ENCODE assay signal across 8 cellular contexts in genomic region chr12:55737581-55738112, GRCh38. TPM values are rescaled to one million over a fixed set of nuclear protein-coding genes. Genes with fewer than 3 reads are reported as not detected.
DNase-seq lines count a peak whose midpoint lies in the region; ATAC-seq and TF ChIP-seq lines count a peak whose summit lies in the region.

No MANE protein-coding gene starts in this region.

- no peaks in the 10 kb centered on the region for H3K9me3 ChIP-seq in right cardiac atrium (ENCODE audit: control insufficient read depth, low read length)

- no peak for TF ChIP-seq CTCF in WI38 (IDR thresholded peaks at IDR 0.05; ENCODE audit: low read depth, low read length)

- 8% methylated on average over 4 of the region's 4 CpGs for WGBS in right cardiac atrium

- H3K4me3 ChIP-seq in WI38 (ENCODE audit: low read depth, low read length) (peak overlapping the region; percentile 74), right cardiac atrium (ENCODE audit: low read length) (no peak overlapping the region)

- intact Hi-C loops in right cardiac atrium (cut with DNase I): loop anchor here in 2 of 4 donors (2.0 to 5.0 kb wide), 2 partner anchors 203 to 205 kb away; no protein-coding TSS in a partner anchor

- no peaks in the 10 kb centered on the region for H3K9me3 Mint-ChIP-seq in activated naive CD4-positive, alpha-beta T cell treated with anti-CD3 and anti-CD28 coated beads, Interleukin-2, amount 50 U/mL, for 24 hours
- no peaks in the 10 kb centered on the region for H3K9me3 Mint-ChIP-seq in stimulated activated naive B cell treated with anti-CD40 and anti-IgM and Interleukin-4, amounts not matched to agents 10 μg/mL and 1 μg/mL and 100 μg/mL, for 72 hours
- no peaks in the 10 kb centered on the region for H3K9me3 Mint-ChIP-seq in activated T-cell treated with anti-CD3 and anti-CD28 coated beads, Interleukin-2, amount 50 U/mL, for 4 hours

- no peaks in the 10 kb centered on the region for H3K36me3 Mint-ChIP-seq in activated naive CD4-positive, alpha-beta T cell treated with anti-CD3 and anti-CD28 coated beads, Interleukin-2, amount 50 U/mL, for 24 hours
- peaks cover under 1% of the 10 kb centered on the region in 2 donors for H3K36me3 Mint-ChIP-seq in stimulated activated naive B cell treated with anti-CD40 and anti-IgM and Interleukin-4, amounts not matched to agents 10 μg/mL and 1 μg/mL and 100 μg/mL, for 72 hours
- H3K36me3 Mint-ChIP-seq in activated T-cell treated with anti-CD3 and anti-CD28 coated beads, Interleukin-2, amount 50 U/mL, for 4 hours (ENCODE audit: insufficient read depth): no peaks in the 10 kb centered on the region

- ATAC-seq in right cardiac atrium (peak; percentile 22 to 38), GM19455 (IDR thresholded peaks at IDR 0.05; ENCODE audit: unreplicated experiment) (no peak)
- peak; percentile 35 to 36 for ATAC-seq in stimulated activated naive B cell treated with anti-CD40 and anti-IgM and Interleukin-4, amounts not matched to agents 10 μg/mL and 1 μg/mL and 100 μg/mL, for 72 hours (replicated peaks)
- no peak for ATAC-seq in activated T-cell treated with anti-CD3 and anti-CD28 coated beads, Interleukin-2, amount 50 U/mL, for 4 hours

- no peak for DNase-seq in activated naive CD4-positive, alpha-beta T cell (lab: John Stamatoyannopoulos, UW)
- DNase-seq in right cardiac atrium (no peak), NCI-H1694 treated with DMSO at 0.1 percent for 48 hours (lab: John Stamatoyannopoulos, UW) (no peak)
- DNase-seq in stimulated activated naive B cell treated with anti-CD40 and anti-IgM and Interleukin-4, amounts not matched to agents 10 μg/mL and 1 μg/mL and 100 μg/mL, for 72 hours: no peak
- DNase-seq in activated T-cell treated with anti-CD3 and anti-CD28 coated beads, Interleukin-2, amount 50 U/mL, for 4 hours: no peak

- H3K4me1 Mint-ChIP-seq in activated naive CD4-positive, alpha-beta T cell treated with anti-CD3 and anti-CD28 coated beads, Interleukin-2, amount 50 U/mL, for 24 hours: peaks cover 35% of the 10 kb centered on the region
- peaks cover 24 to 43% of the 10 kb centered on the region in 2 donors for H3K4me1 Mint-ChIP-seq in stimulated activated naive B cell treated with anti-CD40 and anti-IgM and Interleukin-4, amounts not matched to agents 10 μg/mL and 1 μg/mL and 100 μg/mL, for 72 hours
- peaks cover 25% of the 10 kb centered on the region for H3K4me1 Mint-ChIP-seq in activated T-cell treated with anti-CD3 and anti-CD28 coated beads, Interleukin-2, amount 50 U/mL, for 4 hours (ENCODE audit: low read depth)

- H3K27me3 Mint-ChIP-seq in activated naive CD4-positive, alpha-beta T cell treated with anti-CD3 and anti-CD28 coated beads, Interleukin-2, amount 50 U/mL, for 24 hours: no peaks in the 10 kb centered on the region
- H3K27me3 Mint-ChIP-seq in stimulated activated naive B cell treated with anti-CD40 and anti-IgM and Interleukin-4, amounts not matched to agents 10 μg/mL and 1 μg/mL and 100 μg/mL, for 72 hours: peaks cover 0 to 3% of the 10 kb centered on the region in 2 donors
- H3K27me3 Mint-ChIP-seq in activated T-cell treated with anti-CD3 and anti-CD28 coated beads, Interleukin-2, amount 50 U/mL, for 4 hours (ENCODE audit: low read depth): no peaks in the 10 kb centered on the region

- peak overlapping the region; percentile 68 for H3K27ac ChIP-seq in right cardiac atrium (ENCODE audit: low read length)

- H3K27ac Mint-ChIP-seq in activated naive CD4-positive, alpha-beta T cell treated with anti-CD3 and anti-CD28 coated beads, Interleukin-2, amount 50 U/mL, for 24 hours: peak overlapping the region; percentile 89
- peak overlapping the region; percentile 91 for H3K27ac Mint-ChIP-seq in stimulated activated naive B cell treated with anti-CD40 and anti-IgM and Interleukin-4, amounts not matched to agents 10 μg/mL and 1 μg/mL and 100 μg/mL, for 72 hours

- no peaks in the 10 kb centered on the region for H3K27me3 ChIP-seq in right cardiac atrium (ENCODE audit: control insufficient read depth, insufficient read depth)

- peak overlapping the region; percentile 91 for H3K4me3 Mint-ChIP-seq in activated naive CD4-positive, alpha-beta T cell treated with anti-CD3 and anti-CD28 coated beads, Interleukin-2, amount 50 U/mL, for 24 hours
- peak overlapping the region; percentile 84 to 87 for H3K4me3 Mint-ChIP-seq in stimulated activated naive B cell treated with anti-CD40 and anti-IgM and Interleukin-4, amounts not matched to agents 10 μg/mL and 1 μg/mL and 100 μg/mL, for 72 hours
- no peak overlapping the region for H3K4me3 Mint-ChIP-seq in activated T-cell treated with anti-CD3 and anti-CD28 coated beads, Interleukin-2, amount 50 U/mL, for 4 hours

- no peaks in the 10 kb centered on the region for H3K4me1 ChIP-seq in right cardiac atrium (ENCODE audit: control insufficient read depth, insufficient read depth, low read length)

RNA-seq across cellular contexts. Expression of gene GDF11, which starts 5.3 kb away (rescaled TPM):
- 10 to 100 TPM; 16.2 to 17.5 (median 16.7) TPM for total RNA-seq in right cardiac atrium
- polyA plus RNA-seq in right cardiac atrium: 11.5 TPM
- 10 to 100 TPM; 12.3 to 15.5 (median 14.5) TPM for total RNA-seq in activated T-cell treated with anti-CD3 and anti-CD28 coated beads, Interleukin-2, amount 50 U/mL, for 4 hours

RNA-seq across cellular contexts. Expression of gene CD63, which starts 8.8 kb away (rescaled TPM):
- total RNA-seq in right cardiac atrium: 1,000 to 10,000 TPM; 1,076 to 1,430 (median 1,264) TPM
- 1,376 TPM for polyA plus RNA-seq in right cardiac atrium
- total RNA-seq in activated T-cell treated with anti-CD3 and anti-CD28 coated beads, Interleukin-2, amount 50 U/mL, for 4 hours: 100 to 1,000 TPM; 158 to 177 (median 177) TPM

RNA-seq across cellular contexts. Expression of gene RDH5, which starts 17.5 kb away (rescaled TPM):
- 10 to 100 TPM; 15.9 to 27.7 (median 23.3) TPM for total RNA-seq in right cardiac atrium
- 24.1 TPM for polyA plus RNA-seq in right cardiac atrium
- total RNA-seq in activated T-cell treated with anti-CD3 and anti-CD28 coated beads, Interleukin-2, amount 50 U/mL, for 4 hours: 1 to 10 TPM; 3.9 to 7.4 (median 5.1) TPM

RNA-seq across cellular contexts. Expression of gene BLOC1S1, which starts 21.8 kb away (rescaled TPM):
- total RNA-seq in right cardiac atrium: 100 to 1,000 TPM; 134 to 149 (median 139) TPM
- 205 TPM for polyA plus RNA-seq in right cardiac atrium
- 10 to 100 TPM; 60.7 to 65.7 (median 61.7) TPM for total RNA-seq in activated T-cell treated with anti-CD3 and anti-CD28 coated beads, Interleukin-2, amount 50 U/mL, for 4 hours

RNA-seq across cellular contexts. Expression of gene ITGA7, which starts 29.9 kb away (rescaled TPM):
- total RNA-seq in right cardiac atrium: 100 to 1,000 TPM; 465 to 674 (median 604) TPM
- polyA plus RNA-seq in right cardiac atrium: 288 TPM
- total RNA-seq in activated T-cell treated with anti-CD3 and anti-CD28 coated beads, Interleukin-2, amount 50 U/mL, for 4 hours: 1 to 10 TPM in 2 of 3 donors, under 1 TPM in 1; 0.91 to 1.4 (median 1.3) TPM

Comparison
In these comparisons a context has a peak if more than half of its experiments do, and no peak if none do; other contexts are left out.
1. ATAC-seq: peak in right cardiac atrium (2 of 2) and stimulated activated naive B cell treated with anti-CD40 and anti-IgM and Interleukin-4, amounts not matched to agents 10 μg/mL and 1 μg/mL and 100 μg/mL, for 72 hours (2 of 2); none in GM19455 (single experiment) and activated T-cell treated with anti-CD3 and anti-CD28 coated beads, Interleukin-2, amount 50 U/mL, for 4 hours (0 of 2).
2. RNA of gene CD63, which starts 8.8 kb away (total RNA-seq): 1,076 to 1,430 TPM in right cardiac atrium; 158 to 177 TPM in activated T-cell treated with anti-CD3 and anti-CD28 coated beads, Interleukin-2, amount 50 U/mL, for 4 hours; every median in the first group is over 4 times any median in the second.